In genomic region chr5:14171621-14172020, GRCh38 we compare ENCODE assay signal across 10 cellular contexts. TPM values are rescaled to one million over a fixed set of nuclear protein-coding genes. Genes with fewer than 3 reads are reported as not detected.
DNase-seq lines count a peak whose midpoint lies in the region; ATAC-seq and TF ChIP-seq lines count a peak whose summit lies in the region.
"Had no signal": no experiment of that assay in that cellular context is flagged by ENCODE, and none has a peak within 500 bp of the region (broad histone marks: within the 10 kb centered on the region; RNA-seq: fewer than 3 reads in every experiment).

No MANE protein-coding gene starts in this region.

- ATAC-seq in GM18519 (IDR thresholded peaks at IDR 0.05; ENCODE audit: low FRiP score, unreplicated experiment), result no peak

- no peaks in the 10 kb centered on the region for H3K36me3 Mint-ChIP-seq in osteocyte (ENCODE audit: unreplicated experiment)

- H3K4me3 Mint-ChIP-seq in osteocyte (ENCODE audit: unreplicated experiment), result no peak overlapping the region
- H3K4me3 Mint-ChIP-seq: activated CD4-positive, alpha-beta memory T cell treated with anti-CD3 and anti-CD28 coated beads, Interleukin-2, amount 10 ng/mL, durations not matched to agents 7 days and 5 days had no signal

- H3K27me3 Mint-ChIP-seq in osteocyte (ENCODE audit: unreplicated experiment), result no peaks in the 10 kb centered on the region

- H3K27ac Mint-ChIP-seq in osteocyte (ENCODE audit: unreplicated experiment), result peak overlapping the region; percentile 92
- H3K27ac Mint-ChIP-seq: activated CD4-positive, alpha-beta memory T cell treated with anti-CD3 and anti-CD28 coated beads, Interleukin-2, amount 10 ng/mL, durations not matched to agents 7 days and 5 days had no signal

- peaks cover 88% of the 10 kb centered on the region for H3K4me1 Mint-ChIP-seq in osteocyte (ENCODE audit: unreplicated experiment)

- no peaks in the 10 kb centered on the region for H3K9me3 Mint-ChIP-seq in osteocyte (ENCODE audit: unreplicated experiment)
- H3K9me3 Mint-ChIP-seq: activated CD4-positive, alpha-beta memory T cell treated with anti-CD3 and anti-CD28 coated beads, Interleukin-2, amount 10 ng/mL, durations not matched to agents 7 days and 5 days had no signal

- no peak for DNase-seq in GM12864 (ENCODE audit: low read depth)
- peak; percentile 44 for DNase-seq in LHCN-M2 (ENCODE audit: low read depth)
- peak; percentile 90 for DNase-seq in choroid plexus epithelial cell (ENCODE audit: low read depth)
- no peak for DNase-seq in osteocyte (ENCODE audit: extremely low spot score, unreplicated experiment)
- no peak for DNase-seq in caudate nucleus (lab: John Stamatoyannopoulos, UW)
- DNase-seq in GM20000 (ENCODE audit: low spot score), result no peak
- DNase-seq in foreskin melanocyte, result no peak
- DNase-seq: activated CD4-positive, alpha-beta memory T cell treated with anti-CD3 and anti-CD28 coated beads, Interleukin-2, amount 10 ng/mL, durations not matched to agents 7 days and 5 days had no signal

- H3K27ac ChIP-seq in caudate nucleus (ENCODE audit: low read depth, low read length), result no peak overlapping the region

- TF ChIP-seq CTCF in GM12864 (IDR thresholded peaks at IDR 0.05; ENCODE audit: low read depth, low read length, missing control alignments) (no peak), choroid plexus epithelial cell (conservative IDR thresholded peaks at IDR 0.05; ENCODE audit: low read depth, low read length) (no peak), osteocyte (IDR thresholded peaks at IDR 0.05) (no peak), GM20000 (IDR thresholded peaks at IDR 0.05; ENCODE audit: extremely low read depth, missing control alignments) (no peak)

- H3K4me3 ChIP-seq in GM12864 (ENCODE audit: low read depth, low read length) (peak overlapping the region; percentile 38; the same call in 1 of the 2 replicates), choroid plexus epithelial cell (ENCODE audit: low read depth, low read length) (no peak overlapping the region)
- H3K4me3 ChIP-seq: adrenal gland had no signal

RNA-seq across cellular contexts. Expression of gene TRIO, which starts 28.5 kb away (rescaled TPM):
- total RNA-seq in LHCN-M2 (2014; rRNA removed) (168 and 195 TPM in 2 replicates), osteocyte (336 and 341 TPM in 2 replicates)
- 99.4 TPM for polyA plus RNA-seq in LHCN-M2 (2012)

Comparison
In these comparisons a context has a peak if more than half of its experiments do, and no peak if none do; other contexts are left out.
1. DNase-seq: peak in LHCN-M2 (single experiment) and choroid plexus epithelial cell (single experiment); none in GM12864 (single experiment), osteocyte (single experiment), caudate nucleus (0 of 61), GM20000 (single experiment) and foreskin melanocyte (single experiment).